ENCODE assay signal across 16 cellular contexts in genomic region chr18:26863921-26864497, GRCh38. TPM values are rescaled to one million over a fixed set of nuclear protein-coding genes. Genes with fewer than 3 reads are reported as not detected.
A peak's percentile ranks its signal among the peaks of the same experiment; 100 is the strongest.
DNase-seq lines count a peak whose midpoint lies in the region; FAIRE-seq and TF ChIP-seq lines count a peak whose summit lies in the region.
"Had no signal": no experiment of that assay in that cellular context is flagged by ENCODE, and none has a peak within 500 bp of the region (broad histone marks: within the 10 kb centered on the region; RNA-seq: fewer than 3 reads in every experiment).

No MANE protein-coding gene starts in this region.

- no peak for TF ChIP-seq CTCF in SU-DHL-6 (IDR thresholded peaks at IDR 0.05; ENCODE audit: insufficient read depth, low read length, poor library complexity, severe bottlenecking)

- H3K79me2 ChIP-seq in SU-DHL-6 (ENCODE audit: insufficient read depth, low read length), result no peaks in the 10 kb centered on the region

- no peaks in the 10 kb centered on the region for H3K9me2 ChIP-seq in SU-DHL-6 (replicated peaks; ENCODE audit: insufficient read depth, low read length)

- no peaks in the 10 kb centered on the region for H3K36me3 ChIP-seq in SU-DHL-6 (ENCODE audit: low read length)
- H3K36me3 ChIP-seq: brain microvascular endothelial cell had no signal

- H3F3A ChIP-seq in SU-DHL-6 (ENCODE audit: insufficient read depth), result no peaks in the 10 kb centered on the region

- peak overlapping the region; percentile 46 for H3K4me2 ChIP-seq in SU-DHL-6 (ENCODE audit: low read depth, low read length, poor library complexity, severe bottlenecking)

- peak overlapping the region; percentile 54 for H3K27ac ChIP-seq in SU-DHL-6 (ENCODE audit: low read depth, low read length)
- H3K27ac ChIP-seq in temporal lobe (ENCODE audit: low read depth, low read length), result peak overlapping the region; percentile 88
- H3K27ac ChIP-seq: brain microvascular endothelial cell, GM23248, HL-60 had no signal

- H4K20me1 ChIP-seq in SU-DHL-6 (ENCODE audit: low read depth, low read length), result no peaks in the 10 kb centered on the region

- H3K9ac ChIP-seq in SU-DHL-6 (ENCODE audit: low read length), result peak overlapping the region; percentile 40
- H3K9ac ChIP-seq: GM23248 had no signal

- FAIRE-seq in HTR-8/SVneo (lab: Jason Lieb, UNC), result no peak
- FAIRE-seq: endometrium had no signal

- H2AFZ ChIP-seq in SU-DHL-6 (ENCODE audit: low read depth, low read length, severe bottlenecking), result peak overlapping the region; percentile 83
- H2AFZ ChIP-seq: GM23248 had no signal

- H3K9me3 ChIP-seq in SU-DHL-6 (ENCODE audit: insufficient read depth, low read length), result no peaks in the 10 kb centered on the region

- no peaks in the 10 kb centered on the region for H3K27me3 ChIP-seq in SU-DHL-6 (ENCODE audit: low read length)
- H3K27me3 ChIP-seq: brain microvascular endothelial cell had no signal

- peak overlapping the region; percentile 9 for H3K4me3 ChIP-seq in SU-DHL-6 (ENCODE audit: insufficient read depth, low read length, poor library complexity, severe bottlenecking)
- H3K4me3 ChIP-seq: GM23248 had no signal

- DNase-seq in NOMO-1 treated with DMSO at 0.1 percent for 48 hours (lab: John Stamatoyannopoulos, UW; ENCODE audit: unreplicated experiment) (peak; percentile 6), NOMO-1 (lab: John Stamatoyannopoulos, UW; ENCODE audit: unreplicated experiment in 2 of 2) (no peak), left kidney (ENCODE audit: low read depth, low spot score) (peak; percentile 26), GM03348 (ENCODE audit: low spot score) (no peak), HTR-8/SVneo (ENCODE audit: insufficient read length, low spot score) (no peak), foreskin melanocyte (no peak)
- DNase-seq: activated CD8-positive, alpha-beta memory T cell treated with anti-CD3 and anti-CD28 coated beads for 24 hours; activated gamma-delta T cell; brain microvascular endothelial cell; GM23248 had no signal

RNA-seq across cellular contexts. Expression of gene AQP4, which starts 1.5 kb away (rescaled TPM):
- 84.8 TPM for total RNA-seq in temporal lobe
- total RNA-seq: GM23248; omental fat pad; T-helper 2 cell treated with Interferon-gamma antibody and Interleukin-4, amounts not matched to agents 100 ng/mL and 5 ng/mL, for 36 hours had no signal

Comparison
In these comparisons a context has a peak if more than half of its experiments do, and no peak if none do; other contexts are left out.
1. DNase-seq: peak in NOMO-1 treated with DMSO at 0.1 percent for 48 hours (single experiment) and left kidney (single experiment); none in NOMO-1 (0 of 2), GM03348 (single experiment), HTR-8/SVneo (single experiment) and foreskin melanocyte (single experiment).